In genomic region chr4:88320780-88321373, GRCh38 we compare ENCODE assay signal across 9 cellular contexts. TPM values are rescaled to one million over a fixed set of nuclear protein-coding genes. Genes with fewer than 3 reads are reported as not detected.
DNase-seq lines count a peak whose midpoint lies in the region; ATAC-seq and TF ChIP-seq lines count a peak whose summit lies in the region.
"Had no signal": no experiment of that assay in that cellular context is flagged by ENCODE, and none has a peak within 500 bp of the region (broad histone marks: within the 10 kb centered on the region; RNA-seq: fewer than 3 reads in every experiment).

No MANE protein-coding gene starts in this region.

- intact Hi-C loops in CD14-positive monocyte (cut with micrococcal nuclease), result no loop called here

- peaks cover 11% of the 10 kb centered on the region for H3K4me1 ChIP-seq in RWPE2 (ENCODE audit: insufficient read depth, poor library complexity, severe bottlenecking)
- H3K4me1 ChIP-seq in osteoblast (ENCODE audit: insufficient read depth, low read length), result peaks cover 5% of the 10 kb centered on the region

- peak overlapping the region; percentile 37 for H3K4me2 ChIP-seq in osteoblast (ENCODE audit: insufficient read depth, low read length)

- peak overlapping the region; percentile 80 to 97 (median 96) for H3K27ac Mint-ChIP-seq in CD14-positive monocyte

- TF ChIP-seq CTCF in CD14-positive monocyte (IDR thresholded peaks at IDR 0.05), result no peak
- TF ChIP-seq CTCF in RWPE2 (IDR thresholded peaks at IDR 0.05; ENCODE audit: poor library complexity, severe bottlenecking), result no peak
- no peak for TF ChIP-seq CTCF in osteoblast (IDR thresholded peaks at IDR 0.05; ENCODE audit: extremely low read depth, low read depth, low read length)
- no peak for TF ChIP-seq CTCF in coronary artery (IDR thresholded peaks at IDR 0.05)

- ATAC-seq in GM19043 (IDR thresholded peaks at IDR 0.05; ENCODE audit: low read depth, unreplicated experiment), result peak; percentile 98
- peak; percentile 99 for ATAC-seq in HG03103 (IDR thresholded peaks at IDR 0.05; ENCODE audit: low read depth, unreplicated experiment)
- ATAC-seq in RWPE2 (ENCODE audit: low read depth), result peak; percentile 39
- ATAC-seq: K562 had no signal

- no peaks in the 10 kb centered on the region for H4K20me1 ChIP-seq in osteoblast (ENCODE audit: insufficient read depth, low read length)

- no peaks in the 10 kb centered on the region for H3K36me3 ChIP-seq in RWPE2 (ENCODE audit: low read depth)
- H3K36me3 ChIP-seq in osteoblast (ENCODE audit: insufficient read depth, low read length), result no peaks in the 10 kb centered on the region

- no peaks in the 10 kb centered on the region for H3K36me3 Mint-ChIP-seq in CD14-positive monocyte

- H3K27me3 ChIP-seq in RWPE2 (ENCODE audit: insufficient read depth, poor library complexity, severe bottlenecking), result no peaks in the 10 kb centered on the region
- H3K27me3 ChIP-seq in osteoblast (ENCODE audit: insufficient read depth, low read length), result no peaks in the 10 kb centered on the region

- H3K27ac ChIP-seq in RWPE2 (ENCODE audit: poor library complexity, severe bottlenecking) (no peak overlapping the region), osteoblast (ENCODE audit: low read depth, low read length) (no peak overlapping the region), coronary artery (no peak overlapping the region)

- H3K79me2 ChIP-seq in osteoblast (ENCODE audit: insufficient read depth, low read length), result no peaks in the 10 kb centered on the region

- H3K9me3 Mint-ChIP-seq in CD14-positive monocyte, result no peaks in the 10 kb centered on the region

- DNase-seq in CD14-positive monocyte (ENCODE audit: low spot score), result peak; percentile 58
- DNase-seq in RWPE2 (ENCODE audit: low spot score), result no peak
- peak; percentile 2 for DNase-seq in dermis blood vessel endothelial cell
- peak; percentile 75 for DNase-seq in osteoblast (ENCODE audit: insufficient read length, low spot score, missing footprints)
- DNase-seq in coronary artery (ENCODE audit: low spot score), result no peak
- no peak for DNase-seq in cortex of kidney (lab: John Stamatoyannopoulos, UW)

- H3K4me3 ChIP-seq in RWPE2 (ENCODE audit: severe bottlenecking) (no peak overlapping the region), osteoblast (ENCODE audit: insufficient read depth, low read length) (peak overlapping the region; percentile 20), coronary artery (no peak overlapping the region)
- H3K4me3 ChIP-seq: K562 had no signal

- H3K4me3 Mint-ChIP-seq in CD14-positive monocyte, result peak overlapping the region; percentile 53 to 87

- no peaks in the 10 kb centered on the region for H3K27me3 Mint-ChIP-seq in CD14-positive monocyte (ENCODE audit: low read depth in 3 of 3)

- peaks cover 25% of the 10 kb centered on the region for H3K4me1 Mint-ChIP-seq in CD14-positive monocyte

- peak overlapping the region; percentile 76 for H2AFZ ChIP-seq in osteoblast (ENCODE audit: low read length)

- H3K9me3 ChIP-seq in RWPE2 (ENCODE audit: severe bottlenecking) (no peaks in the 10 kb centered on the region), osteoblast (ENCODE audit: low read depth, low read length) (no peaks in the 10 kb centered on the region)

RNA-seq across cellular contexts. Expression of gene PPM1K, which starts 36.5 kb away (rescaled TPM):
- polyA plus RNA-seq in CD14-positive monocyte, result 10 to 100 TPM in 1 of 2 donors, 1 to 10 TPM in 1; 7.0 to 11.0 TPM
- total RNA-seq in dermis blood vessel endothelial cell (7.9 and 8.0 TPM in 2 replicates), osteoblast (21.0 and 21.2 TPM in 2 replicates)

RNA-seq across cellular contexts. Expression of gene HERC6, which starts 57.8 kb away (rescaled TPM):
- 1 to 10 TPM; 4.1 to 9.4 TPM for polyA plus RNA-seq in CD14-positive monocyte
- 7.8 and 11.5 TPM in 2 replicates for total RNA-seq in dermis blood vessel endothelial cell
- total RNA-seq in osteoblast, result 12.4 and 21.4 TPM in 2 replicates

Comparison
In these comparisons a context has a peak if more than half of its experiments do, and no peak if none do; other contexts are left out.
1. DNase-seq: peak in CD14-positive monocyte (single experiment), dermis blood vessel endothelial cell (single experiment) and osteoblast (single experiment); none in RWPE2 (single experiment), coronary artery (single experiment) and cortex of kidney (single experiment).
2. ATAC-seq: peak in every context shown above with its lines; median percentile 99 in HG03103; 98 in GM19043; 39 in RWPE2.